Comparison of ENCODE assay signal across 8 cellular contexts in genomic region chr16:8660841-8661301, GRCh38. TPM values are rescaled to one million over a fixed set of nuclear protein-coding genes. Genes with fewer than 3 reads are reported as not detected.
DNase-seq lines count a peak whose midpoint lies in the region; ATAC-seq and TF ChIP-seq lines count a peak whose summit lies in the region.

No MANE protein-coding gene starts in this region.

- ATAC-seq in HG02870 (IDR thresholded peaks at IDR 0.05; ENCODE audit: unreplicated experiment): no peak

- POLR2A ChIA-PET in Caco-2 (lab: Charles Lee): no interaction called here
- POLR2A ChIA-PET in activated CD4-positive, alpha-beta memory T cell treated with anti-CD3 and anti-CD28 coated beads, Interleukin-2, amount 10 ng/mL, durations not matched to agents 7 days and 5 days (lab: Charles Lee): no interaction called here

- peak; percentile 69 to 89 for TF ChIP-seq CTCF in Caco-2 (IDR thresholded peaks at IDR 0.05; ENCODE audit: insufficient read depth in 1 of 2, low read depth in 1 of 2, low read length in 1 of 2, severe bottlenecking in 1 of 2, unreplicated experiment in 1 of 2)
- peak; percentile 78 for TF ChIP-seq CTCF in HFFc6 (IDR thresholded peaks at IDR 0.05)
- TF ChIP-seq CTCF in endodermal cell (conservative IDR thresholded peaks at IDR 0.05): peak; percentile 83

- intact Hi-C loops in Caco-2 (cut with micrococcal nuclease; ENCODE audit: unreplicated experiment): loop anchor here (1.0 kb wide), 2 partner anchors 131 to 219 kb away; no protein-coding TSS in a partner anchor

- BruUV-seq in Caco-2 (replicated peaks; lab: Mats Ljungman, UMichigan): no TSS peak

- H3K36me3 Mint-ChIP-seq in Caco-2 (ENCODE audit: insufficient read depth, unreplicated experiment): no peaks in the 10 kb centered on the region
- H3K36me3 Mint-ChIP-seq in HFFc6 (ENCODE audit: low read depth): no peaks in the 10 kb centered on the region
- H3K36me3 Mint-ChIP-seq in activated CD4-positive, alpha-beta memory T cell treated with anti-CD3 and anti-CD28 coated beads, Interleukin-2, amount 10 ng/mL, durations not matched to agents 7 days and 5 days (ENCODE audit: low read depth): no peaks in the 10 kb centered on the region
- H3K36me3 Mint-ChIP-seq in endodermal cell (ENCODE audit: low read depth): no peaks in the 10 kb centered on the region

- DNase-seq in Caco-2: peak; percentile 75 to 84
- peak; percentile 13 for DNase-seq in HFFc6
- peak; percentile 2 for DNase-seq in NCI-H446 treated with DMSO at 0.1 percent for 48 hours (lab: John Stamatoyannopoulos, UW)
- DNase-seq in activated CD4-positive, alpha-beta memory T cell treated with anti-CD3 and anti-CD28 coated beads, Interleukin-2, amount 10 ng/mL, durations not matched to agents 7 days and 5 days: peak; percentile 64
- peak; percentile 96 for DNase-seq in endodermal cell
- DNase-seq in mesendoderm: peak; percentile 84
- DNase-seq in substantia nigra (lab: John Stamatoyannopoulos, UW): peak in 40 of 49 donors; percentile 6 to 76 (median 36)

- H3K79me2 ChIP-seq in mesendoderm (ENCODE audit: control insufficient read depth, insufficient read depth, low read length): no peaks in the 10 kb centered on the region

- H3K23ac ChIP-seq in mesendoderm (ENCODE audit: low read length): no peak overlapping the region

- H3K27me3 Mint-ChIP-seq in Caco-2 (ENCODE audit: insufficient read depth, unreplicated experiment) (no peaks in the 10 kb centered on the region), HFFc6 (ENCODE audit: insufficient read depth) (peaks cover 27% of the 10 kb centered on the region), endodermal cell (ENCODE audit: insufficient read depth) (peaks cover 13% of the 10 kb centered on the region)
- no peaks in the 10 kb centered on the region for H3K27me3 Mint-ChIP-seq in activated CD4-positive, alpha-beta memory T cell treated with anti-CD3 and anti-CD28 coated beads, Interleukin-2, amount 10 ng/mL, durations not matched to agents 7 days and 5 days

- no peaks in the 10 kb centered on the region for H3K79me1 ChIP-seq in mesendoderm (ENCODE audit: low read length)

- H3K4me1 ChIP-seq in Caco-2 (no peaks in the 10 kb centered on the region), endodermal cell (ENCODE audit: control insufficient read depth, insufficient read depth, low read length) (no peaks in the 10 kb centered on the region), mesendoderm (ENCODE audit: control insufficient read depth, low read depth, low read length) (no peaks in the 10 kb centered on the region)

- no peaks in the 10 kb centered on the region for H3K27me3 ChIP-seq in Caco-2 (replicated peaks; ENCODE audit: control insufficient read depth, insufficient read depth, low read length)
- H3K27me3 ChIP-seq in endodermal cell (ENCODE audit: control insufficient read depth, insufficient read depth, low read length, poor library complexity, severe bottlenecking): no peaks in the 10 kb centered on the region
- no peaks in the 10 kb centered on the region for H3K27me3 ChIP-seq in mesendoderm (ENCODE audit: insufficient read depth, low read length, poor library complexity)

- no peak overlapping the region for H2BK5ac ChIP-seq in mesendoderm (ENCODE audit: low read length)

- no peaks in the 10 kb centered on the region for H3K9me3 ChIP-seq in Caco-2
- no peaks in the 10 kb centered on the region for H3K9me3 ChIP-seq in endodermal cell (ENCODE audit: control insufficient read depth, low read length)

- H3K56ac ChIP-seq in mesendoderm (ENCODE audit: low read length): no peak overlapping the region

- H2BK15ac ChIP-seq in mesendoderm (replicated peaks; ENCODE audit: low read depth): no peak overlapping the region

- WGBS in endodermal cell (ENCODE audit: insufficient coverage in 1 of 2, insufficient read length in 1 of 2), 2 experiments: 12 to 21% methylated on average over 5 to 13 of the region's 13 CpGs
- no CpG with 5 or more reads among the region's 13 CpGs for WGBS in mesendoderm (ENCODE audit: extremely low coverage, insufficient coverage, low lambda C conversion rate)

- H3K4ac ChIP-seq in mesendoderm (ENCODE audit: low read depth, low read length): no peak overlapping the region

- H3K4me3 ChIP-seq in Caco-2 (ENCODE audit: low read depth, low read length): no peak overlapping the region
- no peak overlapping the region for H3K4me3 ChIP-seq in endodermal cell (ENCODE audit: low read length)
- H3K4me3 ChIP-seq in mesendoderm (ENCODE audit: low read length): no peak overlapping the region

- CTCF ChIA-PET in Caco-2 (lab: Charles Lee): interaction anchor here (0.7 kb wide), 2 partner anchors 80 to 131 kb away, joined by 3 read pairs; no protein-coding TSS in a partner anchor
- CTCF ChIA-PET in activated CD4-positive, alpha-beta memory T cell treated with anti-CD3 and anti-CD28 coated beads, Interleukin-2, amount 10 ng/mL, durations not matched to agents 7 days and 5 days (lab: Charles Lee): interaction anchor here (0.7 to 4.8 kb wide), 5 partner anchors 22 to 449 kb away, joined by 3 to 24 read pairs (median 3); no protein-coding TSS in a partner anchor

- H3K27ac Mint-ChIP-seq in Caco-2 (ENCODE audit: unreplicated experiment): no peak overlapping the region
- H3K27ac Mint-ChIP-seq in HFFc6: no peak overlapping the region
- H3K27ac Mint-ChIP-seq in activated CD4-positive, alpha-beta memory T cell treated with anti-CD3 and anti-CD28 coated beads, Interleukin-2, amount 10 ng/mL, durations not matched to agents 7 days and 5 days: no peak overlapping the region
- no peak overlapping the region for H3K27ac Mint-ChIP-seq in endodermal cell

- H3K27ac ChIP-seq in endodermal cell (ENCODE audit: low read depth, low read length) (no peak overlapping the region), mesendoderm (ENCODE audit: low read depth, low read length) (no peak overlapping the region), substantia nigra (ENCODE audit: low read depth, low read length, poor library complexity, severe bottlenecking) (no peak overlapping the region)

- H3K9me3 Mint-ChIP-seq in Caco-2 (ENCODE audit: unreplicated experiment): no peaks in the 10 kb centered on the region
- no peaks in the 10 kb centered on the region for H3K9me3 Mint-ChIP-seq in HFFc6
- no peaks in the 10 kb centered on the region for H3K9me3 Mint-ChIP-seq in activated CD4-positive, alpha-beta memory T cell treated with anti-CD3 and anti-CD28 coated beads, Interleukin-2, amount 10 ng/mL, durations not matched to agents 7 days and 5 days
- H3K9me3 Mint-ChIP-seq in endodermal cell: no peaks in the 10 kb centered on the region

- H3K9ac ChIP-seq in endodermal cell (ENCODE audit: extremely low read depth, low read length, poor library complexity, severe bottlenecking): no peak overlapping the region
- H3K9ac ChIP-seq in mesendoderm (ENCODE audit: low read length): no peak overlapping the region

- no peak overlapping the region for H4K5ac ChIP-seq in mesendoderm (ENCODE audit: low read length)

- no peak overlapping the region for H2AK5ac ChIP-seq in mesendoderm (ENCODE audit: low read length)

- H3K4me1 Mint-ChIP-seq in Caco-2 (ENCODE audit: low read depth, unreplicated experiment) (no peaks in the 10 kb centered on the region), HFFc6 (ENCODE audit: low read depth) (no peaks in the 10 kb centered on the region), endodermal cell (peaks cover 11% of the 10 kb centered on the region)
- no peaks in the 10 kb centered on the region for H3K4me1 Mint-ChIP-seq in activated CD4-positive, alpha-beta memory T cell treated with anti-CD3 and anti-CD28 coated beads, Interleukin-2, amount 10 ng/mL, durations not matched to agents 7 days and 5 days

- H3K18ac ChIP-seq in mesendoderm (ENCODE audit: low read length): no peak overlapping the region

- no peak overlapping the region for H4K8ac ChIP-seq in mesendoderm (ENCODE audit: low read depth, low read length)

- no peak overlapping the region for H2BK120ac ChIP-seq in mesendoderm (ENCODE audit: low read depth, low read length)

- H3K36me3 ChIP-seq in Caco-2 (ENCODE audit: control insufficient read depth, insufficient read depth, low read length) (no peaks in the 10 kb centered on the region), endodermal cell (ENCODE audit: control insufficient read depth, insufficient read depth, low read length) (no peaks in the 10 kb centered on the region), mesendoderm (ENCODE audit: control insufficient read depth, insufficient read depth, low read length) (no peaks in the 10 kb centered on the region)

- H3K4me2 ChIP-seq in mesendoderm (ENCODE audit: low read length): no peak overlapping the region

- H3K4me3 Mint-ChIP-seq in Caco-2 (ENCODE audit: unreplicated experiment) (no peak overlapping the region), HFFc6 (no peak overlapping the region), endodermal cell (no peak overlapping the region)
- H3K4me3 Mint-ChIP-seq in activated CD4-positive, alpha-beta memory T cell treated with anti-CD3 and anti-CD28 coated beads, Interleukin-2, amount 10 ng/mL, durations not matched to agents 7 days and 5 days: no peak overlapping the region

RNA-seq across cellular contexts. Expression of gene ABAT, which starts 13.5 kb away (rescaled TPM):
- total RNA-seq in Caco-2 (2022) (28.8 and 34.9 TPM in 2 replicates), endodermal cell (10 to 100 TPM in 1 of 2 donors, 1 to 10 TPM in 1; 9.7 to 13.6 TPM)
- 1 to 10 TPM in 1 of 6 experiments, under 1 TPM in 5; 0.51 to 1.3 (median 0.59) TPM for total RNA-seq in HFFc6 (2021; fragmentation: NEBNext Ultra II Directional; extraction: Animal tissue kit (Norgen Biotek cat#: 25700))
- 1 to 10 TPM; 5.5 to 5.9 TPM for total RNA-seq in activated CD4-positive, alpha-beta memory T cell treated with anti-CD3 and anti-CD28 coated beads, Interleukin-2, amount 10 ng/mL, durations not matched to agents 7 days and 5 days
- 64.2 TPM for polyA plus RNA-seq in endodermal cell (2013, experiment 1 of 2)
- 65.0 TPM for polyA plus RNA-seq in endodermal cell (2013, experiment 2 of 2)
- polyA plus RNA-seq in mesendoderm (2013, experiment 1 of 2): 2.8 TPM
- polyA plus RNA-seq in mesendoderm (2013, experiment 2 of 2): 2.9 TPM

RNA-seq across cellular contexts. Expression of gene METTL22, which starts 39.4 kb away (rescaled TPM):
- total RNA-seq in Caco-2 (2022) (35.3 and 39.8 TPM in 2 replicates), endodermal cell (10 to 100 TPM; 55.1 to 70.5 TPM)
- total RNA-seq in HFFc6 (2021; fragmentation: NEBNext Ultra II Directional; extraction: Animal tissue kit (Norgen Biotek cat#: 25700)): 10 to 100 TPM; 33.5 to 38.0 (median 36.0) TPM
- total RNA-seq in activated CD4-positive, alpha-beta memory T cell treated with anti-CD3 and anti-CD28 coated beads, Interleukin-2, amount 10 ng/mL, durations not matched to agents 7 days and 5 days: 10 to 100 TPM; 25.7 to 27.6 TPM
- polyA plus RNA-seq in endodermal cell (2013, experiment 1 of 2): 48.4 TPM
- polyA plus RNA-seq in endodermal cell (2013, experiment 2 of 2): 40.6 TPM
- polyA plus RNA-seq in mesendoderm (2013, experiment 1 of 2): 28.0 TPM
- polyA plus RNA-seq in mesendoderm (2013, experiment 2 of 2): 26.5 TPM

Comparison
In these comparisons a context has a peak if more than half of its experiments do, and no peak if none do; other contexts are left out.
1. DNase-seq: peak in every context shown above with its lines; median percentile 96 in endodermal cell; 84 in mesendoderm; 80 in Caco-2; 64 in activated CD4-positive, alpha-beta memory T cell treated with anti-CD3 and anti-CD28 coated beads, Interleukin-2, amount 10 ng/mL, durations not matched to agents 7 days and 5 days; 36 in substantia nigra; 13 in HFFc6; 2 in NCI-H446 treated with DMSO at 0.1 percent for 48 hours.